ENCODE assay signal across 12 cellular contexts in genomic region chr16:71441348-71441781, GRCh38. TPM values are rescaled to one million over a fixed set of nuclear protein-coding genes. Genes with fewer than 3 reads are reported as not detected.
DNase-seq lines count a peak whose midpoint lies in the region; ATAC-seq, FAIRE-seq and TF ChIP-seq lines count a peak whose summit lies in the region.
"Had no signal": no experiment of that assay in that cellular context is flagged by ENCODE, and none has a peak within 500 bp of the region (broad histone marks: within the 10 kb centered on the region; RNA-seq: fewer than 3 reads in every experiment).

No MANE protein-coding gene starts in this region.

- ATAC-seq in T-cell (replicated peaks in 1 of 4) (peak in 3 of 4 experiments; percentile 20 to 40 (median 31)), PC-3 (no peak), GM18858 (IDR thresholded peaks at IDR 0.05; ENCODE audit: unreplicated experiment) (no peak), HG02973 (IDR thresholded peaks at IDR 0.05; ENCODE audit: unreplicated experiment) (no peak)

- FAIRE-seq in H1 (lab: Jason Lieb, UNC), result no peak
- FAIRE-seq: pancreas had no signal

- no peak overlapping the region for H3K9ac ChIP-seq in H1 (replicated peaks in 1 of 4; ENCODE audit: extremely low read depth in 1 of 4, low read depth in 3 of 4, low read length in 3 of 4)
- H3K9ac ChIP-seq in PC-3 (ENCODE audit: low read length), result no peak overlapping the region

- no peak for DNase-seq in BJ (ENCODE audit: low read depth)
- DNase-seq in T-cell, result peak in 10 of 34 experiments; percentile 8 to 38 (median 19)
- peak in 1 of 2 experiments; percentile 95 for DNase-seq in H1 (ENCODE audit: low read depth in 1 of 2, low spot score in 2 of 2)
- peak; percentile 85 for DNase-seq in osteoblast (ENCODE audit: insufficient read length, low spot score, missing footprints)
- DNase-seq in PC-3, result no peak
- no peak for DNase-seq in lower leg skin (ENCODE audit: low spot score in 2 of 2)
- DNase-seq: cerebellar nuclear complex, DMS 273 treated with DMSO at 0.1 percent for 48 hours, NCI-H2081 had no signal

- no peak overlapping the region for H3K56ac ChIP-seq in H1 (replicated peaks; ENCODE audit: insufficient read length, low read depth, low read length)

- no peaks in the 10 kb centered on the region for H3K27me3 ChIP-seq in BJ (ENCODE audit: control insufficient read depth, insufficient read depth, low read length)
- H3K27me3 ChIP-seq in H1 (replicated peaks in 1 of 4; ENCODE audit: control insufficient read depth in 3 of 4, extremely low read depth in 1 of 4, insufficient read depth in 3 of 4, low read length in 3 of 4), result no peaks in the 10 kb centered on the region
- no peaks in the 10 kb centered on the region for H3K27me3 ChIP-seq in osteoblast (ENCODE audit: insufficient read depth, low read length)
- peaks cover 19% of the 10 kb centered on the region for H3K27me3 ChIP-seq in PC-3 (ENCODE audit: low read length)
- H3K27me3 ChIP-seq: pancreas had no signal

- H2BK120ac ChIP-seq in H1 (replicated peaks; ENCODE audit: low read depth, low read length), result no peak overlapping the region

- H2AK5ac ChIP-seq in H1 (ENCODE audit: low read depth, low read length), result no peak overlapping the region

- no peaks in the 10 kb centered on the region for H3K79me1 ChIP-seq in H1 (ENCODE audit: low read depth, low read length)

- H3K4ac ChIP-seq in H1 (replicated peaks; ENCODE audit: insufficient read length, low read depth, low read length), result no peak overlapping the region

- H3K9me3 ChIP-seq in H1 (ENCODE audit: insufficient read depth in 2 of 2, low read depth in 1 of 2, low read length in 1 of 2), result peaks cover 9 to 10% of the 10 kb centered on the region in 2 experiments
- H3K9me3 ChIP-seq in osteoblast (ENCODE audit: low read depth, low read length), result peaks cover 8% of the 10 kb centered on the region
- no peaks in the 10 kb centered on the region for H3K9me3 ChIP-seq in PC-3 (ENCODE audit: low read length)
- H3K9me3 ChIP-seq: pancreas had no signal

- H3K18ac ChIP-seq in H1 (ENCODE audit: extremely low read depth, low read length), result no peak overlapping the region

- H3K36me3 ChIP-seq in BJ (ENCODE audit: control insufficient read depth, insufficient read depth, low read length), result no peaks in the 10 kb centered on the region
- H3K36me3 ChIP-seq in H1 (ENCODE audit: control insufficient read depth in 2 of 4, insufficient read depth in 4 of 4, low read length in 3 of 4), result no peaks in the 10 kb centered on the region
- H3K36me3 ChIP-seq in osteoblast (ENCODE audit: insufficient read depth, low read length), result no peaks in the 10 kb centered on the region
- H3K36me3 ChIP-seq in PC-3 (ENCODE audit: low read depth, low read length), result no peaks in the 10 kb centered on the region
- H3K36me3 ChIP-seq: pancreas had no signal

- H3K4me1 Mint-ChIP-seq in T-cell, result no peaks in the 10 kb centered on the region

- H3K23ac ChIP-seq in H1 (ENCODE audit: insufficient read length), result no peak overlapping the region

- H3K4me1 ChIP-seq in H1 (replicated peaks in 1 of 4; ENCODE audit: control insufficient read depth in 3 of 4, insufficient read depth in 4 of 4, low read length in 3 of 4) (no peaks in the 10 kb centered on the region; a peak in 1 of 7 replicates), osteoblast (ENCODE audit: insufficient read depth, low read length) (no peaks in the 10 kb centered on the region), PC-3 (ENCODE audit: insufficient read depth, low read length) (no peaks in the 10 kb centered on the region)
- H3K4me1 ChIP-seq: pancreas had no signal

- CTCF ChIA-PET in BJ (lab: Yijun Ruan, JAX) (interaction anchor here (1.0 kb wide), 1 partner anchor 49 kb away, joined by 3 read pairs; no protein-coding TSS in a partner anchor), T-cell (lab: Charles Lee) (no interaction called here), H1 (lab: Charles Lee; ENCODE audit: partially characterized antibody) (interaction anchor here (1.4 to 3.7 kb wide), 5 partner anchors 9 to 60 kb away, joined by 4 to 22 read pairs (median 7); no protein-coding TSS in a partner anchor), PC-3 (lab: Charles Lee) (no interaction called here)

- TF ChIP-seq POLR2A in H1 (IDR thresholded peaks at IDR 0.05; ENCODE audit: control extremely low read depth in 1 of 2, low read depth in 2 of 2, low read length in 2 of 2), result no peak
- TF ChIP-seq POLR2A in lower leg skin (IDR thresholded peaks at IDR 0.05), result no peak

- peaks cover 3% of the 10 kb centered on the region; the same call in 1 of the 2 replicates for H3K23me2 ChIP-seq in H1 (ENCODE audit: low read depth, low read length)

- peak overlapping the region; percentile 91; the same call in 1 of the 2 replicates for H4K8ac ChIP-seq in H1 (ENCODE audit: extremely low read depth, insufficient read depth, low read length)

- H3K4me3 ChIP-seq in BJ (ENCODE audit: low read depth, low read length) (no peak overlapping the region), H1 (ENCODE audit: extremely low read depth in 1 of 4, insufficient read depth in 2 of 4, low read depth in 3 of 4, low read length in 4 of 4) (no peak overlapping the region), osteoblast (ENCODE audit: insufficient read depth, low read length) (no peak overlapping the region), PC-3 (ENCODE audit: low read length) (no peak overlapping the region), lower leg skin (ENCODE audit: low read depth, poor library complexity, severe bottlenecking) (no peak overlapping the region)
- H3K4me3 ChIP-seq: pancreas had no signal

- H3K27ac Mint-ChIP-seq in T-cell, result no peak overlapping the region

- peak; percentile 39 for TF ChIP-seq CTCF in BJ (IDR thresholded peaks at IDR 0.05; ENCODE audit: insufficient read depth, low read depth, low read length)
- peak; percentile 71 to 76 (median 74) for TF ChIP-seq CTCF in H1 (IDR thresholded peaks at IDR 0.05; ENCODE audit: control extremely low read depth in 1 of 3, insufficient read depth in 1 of 3, low read depth in 1 of 3, low read length in 3 of 3)
- TF ChIP-seq CTCF in osteoblast (IDR thresholded peaks at IDR 0.05; ENCODE audit: extremely low read depth, low read depth, low read length), result peak; percentile 27
- no peak for TF ChIP-seq CTCF in PC-3 (conservative IDR thresholded peaks at IDR 0.05; ENCODE audit: low read depth, low read length)
- TF ChIP-seq CTCF in lower leg skin (IDR thresholded peaks at IDR 0.05), result no peak

- H3K14ac ChIP-seq in H1 (ENCODE audit: insufficient read length), result no peak overlapping the region

- H2BK15ac ChIP-seq in H1 (ENCODE audit: low read length), result no peak overlapping the region

- H3K4me3 Mint-ChIP-seq in T-cell, result no peak overlapping the region

- H3K36me3 Mint-ChIP-seq in T-cell, result peaks cover 3% of the 10 kb centered on the region

- H4K91ac ChIP-seq in H1 (replicated peaks; ENCODE audit: insufficient read length, low read length), result no peak overlapping the region

- intact Hi-C loops in PC-3 (cut with micrococcal nuclease) (no loop called here), lower leg skin (cut with DNase I; ENCODE audit: low total_unique reads) (no loop called here)

- H3K79me2 ChIP-seq in H1 (ENCODE audit: control insufficient read depth in 1 of 2, insufficient read depth in 2 of 2, low read length in 2 of 2) (no peaks in the 10 kb centered on the region), osteoblast (ENCODE audit: insufficient read depth, low read length) (no peaks in the 10 kb centered on the region), PC-3 (ENCODE audit: low read length) (no peaks in the 10 kb centered on the region)

- no peak overlapping the region for H4K5ac ChIP-seq in H1 (ENCODE audit: insufficient read length, low read depth, low read length)

- peaks cover 5 to 18% (median 14%) of the 10 kb centered on the region in 3 donors for H3K9me3 Mint-ChIP-seq in T-cell

- peak; percentile 49 to 65 for TF ChIP-seq RAD21 in H1 (IDR thresholded peaks at IDR 0.05 in 1 of 2, conservative IDR thresholded peaks at IDR 0.05 in 1 of 2; ENCODE audit: low read depth in 2 of 2, low read length in 2 of 2)

- POLR2A ChIA-PET in BJ (lab: Charles Lee) (no interaction called here), T-cell (lab: Charles Lee) (no interaction called here), H1 (lab: Charles Lee; ENCODE audit: partially characterized antibody) (no interaction called here), PC-3 (lab: Charles Lee; ENCODE audit: unreplicated experiment) (no interaction called here)

- H3F3A ChIP-seq in PC-3 (ENCODE audit: low read length, unreplicated experiment), result no peaks in the 10 kb centered on the region

- peaks cover 25 to 40% of the 10 kb centered on the region in 2 donors for H3K27me3 Mint-ChIP-seq in T-cell

- no peak overlapping the region for H2BK20ac ChIP-seq in H1 (ENCODE audit: low read length)

- H2BK5ac ChIP-seq in H1 (ENCODE audit: low read depth, low read length), result no peak overlapping the region

- WGBS in H1 (ENCODE audit: extremely low coverage in 1 of 2, insufficient coverage in 1 of 2, insufficient read length in 1 of 2, insufficient replicate concordance in 2 of 2, low coverage in 1 of 2, low lambda C conversion rate in 2 of 2, missing lambda C conversion rate in 1 of 2), 2 experiments, result 92% methylated on average over 18 of the region's 39 CpGs; no CpG with 5 or more reads in 1 of the 2 experiments
- WGBS in lower leg skin, 2 donors, result 42 to 71% methylated on average over 18 to 39 of the region's 39 CpGs

- BruUV-seq in PC-3 (replicated peaks; lab: Mats Ljungman, UMichigan), result no TSS peak

- no peaks in the 10 kb centered on the region for H3K9me2 ChIP-seq in PC-3 (replicated peaks; ENCODE audit: low read length)

- H3K27ac ChIP-seq in H1 (ENCODE audit: low read depth, low read length), result no peak overlapping the region
- no peak overlapping the region for H3K27ac ChIP-seq in osteoblast (ENCODE audit: low read depth, low read length)
- H3K27ac ChIP-seq in PC-3 (ENCODE audit: low read length), result no peak overlapping the region
- H3K27ac ChIP-seq: pancreas had no signal

- H4K20me1 ChIP-seq in H1 (replicated peaks in 1 of 2; ENCODE audit: control insufficient read depth in 1 of 2, insufficient read depth in 2 of 2, low read length in 2 of 2) (no peaks in the 10 kb centered on the region), osteoblast (ENCODE audit: insufficient read depth, low read length) (no peaks in the 10 kb centered on the region), PC-3 (ENCODE audit: low read length) (no peaks in the 10 kb centered on the region)

- no peak overlapping the region for H3K4me2 ChIP-seq in H1 (ENCODE audit: insufficient read depth in 1 of 2, low read depth in 2 of 2, low read length in 2 of 2)
- H3K4me2 ChIP-seq in osteoblast (ENCODE audit: insufficient read depth, low read length), result no peak overlapping the region
- no peak overlapping the region for H3K4me2 ChIP-seq in PC-3 (ENCODE audit: low read length)

- no peak for TF ChIP-seq EP300 in H1 (IDR thresholded peaks at IDR 0.05; ENCODE audit: borderline replicate concordance in 1 of 2, low read depth in 2 of 2, low read length in 2 of 2)

- H2AFZ ChIP-seq in H1 (ENCODE audit: low read length) (no peak overlapping the region), osteoblast (ENCODE audit: low read length) (no peak overlapping the region), PC-3 (ENCODE audit: low read length) (no peak overlapping the region)

- H2BK12ac ChIP-seq in H1 (ENCODE audit: low read depth, low read length), result no peak overlapping the region

RNA-seq across cellular contexts. Expression of gene TLE7, which starts 0.5 kb away (rescaled TPM):
- polyA plus RNA-seq in BJ (2011; rRNA removed) (not detected in 2 replicates), H1 (2011; rRNA removed) (0.03 and 0.06 TPM in 2 replicates)
- polyA minus RNA-seq in BJ (2011; rRNA and poly(A)+ RNA removed), result not detected in 2 replicates
- total RNA-seq in T-cell (not detected), osteoblast (not detected in 2 replicates), PC-3 (2014; rRNA removed) (not detected in 2 replicates), lower leg skin (not detected)
- not detected in 2 replicates for total RNA-seq in H1 (2021; fragmentation: NEBNext Ultra II Directional; extraction: Animal tissue kit (Norgen Biotek cat#: 25700))
- polyA plus RNA-seq in H1 (2011; cell fraction: cytosol; rRNA removed), result 0.10 TPM
- 0.07 TPM for polyA plus RNA-seq in H1 (2011; cell fraction: nucleus; rRNA removed)
- polyA plus RNA-seq in H1 (2012, experiment 1 of 2), result not detected in 4 replicates
- polyA plus RNA-seq in H1 (2012, experiment 2 of 2), result not detected
- polyA plus RNA-seq in H1 (2013, experiment 1 of 2), result not detected
- not detected for polyA plus RNA-seq in H1 (2013, experiment 2 of 2)
- polyA minus RNA-seq in H1 (2011; rRNA and poly(A)+ RNA removed), result not detected in 2 replicates
- not detected for polyA minus RNA-seq in H1 (2011; cell fraction: cytosol; rRNA and poly(A)+ RNA removed)
- polyA minus RNA-seq in H1 (2011; cell fraction: nucleus; rRNA and poly(A)+ RNA removed), result not detected
- total RNA-seq: pancreas had no signal
- polyA plus RNA-seq: pancreas had no signal

RNA-seq across cellular contexts. Expression of gene ZNF23, which starts 20.7 kb away (rescaled TPM):
- 10.8 and 11.8 TPM in 2 replicates for polyA plus RNA-seq in BJ (2011; rRNA removed)
- 8.7 and 12.5 TPM in 2 replicates for polyA minus RNA-seq in BJ (2011; rRNA and poly(A)+ RNA removed)
- total RNA-seq in T-cell, result 10 to 100 TPM in 4 of 5 donors, 1 to 10 TPM in 1; 8.2 to 14.6 (median 10.9) TPM
- total RNA-seq in H1 (2021; fragmentation: NEBNext Ultra II Directional; extraction: Animal tissue kit (Norgen Biotek cat#: 25700)), result 10.2 and 12.7 TPM in 2 replicates
- 2.4 and 3.3 TPM in 2 replicates for polyA plus RNA-seq in H1 (2011; rRNA removed)
- polyA plus RNA-seq in H1 (2011; cell fraction: cytosol; rRNA removed), result 5.6 TPM
- 9.6 TPM for polyA plus RNA-seq in H1 (2011; cell fraction: nucleus; rRNA removed)
- 8.1 to 11.0 TPM (median 9.8 TPM) in 4 replicates for polyA plus RNA-seq in H1 (2012, experiment 1 of 2)
- 0.64 TPM for polyA plus RNA-seq in H1 (2012, experiment 2 of 2)
- 7.0 TPM for polyA plus RNA-seq in H1 (2013, experiment 1 of 2)
- 6.4 TPM for polyA plus RNA-seq in H1 (2013, experiment 2 of 2)
- polyA minus RNA-seq in H1 (2011; rRNA and poly(A)+ RNA removed), result 8.3 and 11.6 TPM in 2 replicates
- polyA minus RNA-seq in H1 (2011; cell fraction: cytosol; rRNA and poly(A)+ RNA removed), result 3.3 TPM
- 14.8 TPM for polyA minus RNA-seq in H1 (2011; cell fraction: nucleus; rRNA and poly(A)+ RNA removed)
- 9.8 and 10.3 TPM in 2 replicates for total RNA-seq in osteoblast
- total RNA-seq in PC-3 (2014; rRNA removed), result 6.6 and 7.5 TPM in 2 replicates
- total RNA-seq in lower leg skin, result 1 to 10 TPM; 3.6 to 8.1 (median 5.8) TPM

RNA-seq across cellular contexts. Expression of gene ZNF19, which starts 47.8 kb away (rescaled TPM):
- polyA plus RNA-seq in BJ (2011; rRNA removed) (1.6 and 2.2 TPM in 2 replicates), H1 (2011; rRNA removed) (1.1 and 1.5 TPM in 2 replicates)
- 2.5 and 3.1 TPM in 2 replicates for polyA minus RNA-seq in BJ (2011; rRNA and poly(A)+ RNA removed)
- total RNA-seq in T-cell (1 to 10 TPM; 6.9 to 9.4 (median 8.4) TPM), osteoblast (6.2 and 6.5 TPM in 2 replicates), PC-3 (2014; rRNA removed) (0.40 and 1.5 TPM in 2 replicates), lower leg skin (1 to 10 TPM in 3 of 4 donors, under 1 TPM in 1; 0.84 to 4.2 (median 2.5) TPM)
- 3.5 TPM in 2 replicates for total RNA-seq in H1 (2021; fragmentation: NEBNext Ultra II Directional; extraction: Animal tissue kit (Norgen Biotek cat#: 25700))
- polyA plus RNA-seq in H1 (2011; cell fraction: cytosol; rRNA removed), result 2.1 TPM
- polyA plus RNA-seq in H1 (2011; cell fraction: nucleus; rRNA removed), result 1.5 TPM
- 1.9 to 2.2 TPM (median 2.2 TPM) in 4 replicates for polyA plus RNA-seq in H1 (2012, experiment 1 of 2)
- polyA plus RNA-seq in H1 (2012, experiment 2 of 2), result 0.33 TPM
- polyA plus RNA-seq in H1 (2013, experiment 1 of 2), result 1.9 TPM
- 1.9 TPM for polyA plus RNA-seq in H1 (2013, experiment 2 of 2)
- polyA minus RNA-seq in H1 (2011; rRNA and poly(A)+ RNA removed), result 5.0 and 7.4 TPM in 2 replicates
- polyA minus RNA-seq in H1 (2011; cell fraction: cytosol; rRNA and poly(A)+ RNA removed), result 4.4 TPM
- polyA minus RNA-seq in H1 (2011; cell fraction: nucleus; rRNA and poly(A)+ RNA removed), result 13.4 TPM

Comparison
In these comparisons a context has a peak if more than half of its experiments do, and no peak if none do; other contexts are left out.
1. CTCF ChIP-seq: peak in BJ (single experiment), H1 (3 of 3) and osteoblast (single experiment); none in PC-3 (single experiment) and lower leg skin (0 of 3).
2. ATAC-seq: peak in T-cell (3 of 4); none in PC-3 (single experiment), GM18858 (single experiment) and HG02973 (single experiment).
3. CTCF ChIA-PET loops: an anchor here in BJ (1.0 kb wide) and H1 (1.4 to 3.7 kb wide); none called in T-cell and PC-3.